ENCODE assay signal across 25 cellular contexts in genomic region chr21:37437376-37438080, GRCh38.
DNase-seq lines count a peak whose midpoint lies in the region; ATAC-seq, FAIRE-seq and TF ChIP-seq lines count a peak whose summit lies in the region.
"Had no signal": no experiment of that assay in that cellular context is flagged by ENCODE, and none has a peak within 500 bp of the region (broad histone marks: within the 10 kb centered on the region; RNA-seq: fewer than 3 reads in every experiment).

No MANE protein-coding gene starts in this region.

- H3K4me2 ChIP-seq in astrocyte (ENCODE audit: low read length) = no peak overlapping the region

- H3K27me3 ChIP-seq in astrocyte (ENCODE audit: insufficient read depth, low read length) = no peaks in the 10 kb centered on the region
- H3K27me3 ChIP-seq: sigmoid colon, SJSA1, thyroid gland had no signal

- H3K4me3 Mint-ChIP-seq in astrocyte (ENCODE audit: unreplicated experiment) (no peak overlapping the region), memory B cell (no peak overlapping the region)
- H3K4me3 Mint-ChIP-seq: activated CD4-positive, alpha-beta T cell treated with anti-CD3 and anti-CD28 coated beads, Interleukin-2, amount 10 ng/mL, durations not matched to agents 24 days and 14 days; T-helper 17 cell had no signal

- TF ChIP-seq POLR2A in H54 (IDR thresholded peaks at IDR 0.05; ENCODE audit: low read depth, low read length) (no peak), GM18505 (IDR thresholded peaks at IDR 0.05; ENCODE audit: borderline replicate concordance, extremely low read depth, insufficient read depth, insufficient read length) (no peak)

- H3K4me1 Mint-ChIP-seq in astrocyte (ENCODE audit: low read depth, unreplicated experiment) (no peaks in the 10 kb centered on the region), memory B cell (peaks cover 42% of the 10 kb centered on the region)

- no peak overlapping the region for H2AFZ ChIP-seq in astrocyte (ENCODE audit: low read depth, low read length)

- H3K4me1 ChIP-seq in astrocyte (ENCODE audit: insufficient read depth, low read length) = peaks cover 14% of the 10 kb centered on the region
- H3K4me1 ChIP-seq: SJSA1 had no signal

- H3K79me2 ChIP-seq in astrocyte (ENCODE audit: insufficient read depth, low read length) = peaks cover 96% of the 10 kb centered on the region

- H3K36me3 Mint-ChIP-seq in astrocyte (ENCODE audit: low read depth, unreplicated experiment) = peaks cover 4% of the 10 kb centered on the region
- peaks cover 7% of the 10 kb centered on the region for H3K36me3 Mint-ChIP-seq in memory B cell

- H3K9me3 ChIP-seq in astrocyte (ENCODE audit: insufficient read depth, low read depth, low read length) = no peaks in the 10 kb centered on the region
- H3K9me3 ChIP-seq: sigmoid colon, SJSA1, thyroid gland had no signal

- H3K27ac ChIP-seq in astrocyte (ENCODE audit: low read depth, low read length) = no peak overlapping the region
- H3K27ac ChIP-seq: C4-2B, sigmoid colon, SJSA1, thyroid gland had no signal

- H3K27me3 Mint-ChIP-seq in astrocyte (ENCODE audit: low read depth, unreplicated experiment) = no peaks in the 10 kb centered on the region
- no peaks in the 10 kb centered on the region for H3K27me3 Mint-ChIP-seq in memory B cell
- H3K27me3 Mint-ChIP-seq: activated CD4-positive, alpha-beta T cell treated with anti-CD3 and anti-CD28 coated beads, Interleukin-2, amount 10 ng/mL, durations not matched to agents 24 days and 14 days; T-helper 17 cell had no signal

- H3K36me3 ChIP-seq in astrocyte (ENCODE audit: insufficient read depth, low read length) = no peaks in the 10 kb centered on the region
- H3K36me3 ChIP-seq: sigmoid colon, SJSA1, thyroid gland had no signal

- peak; percentile 78 for FAIRE-seq in H54 (lab: Jason Lieb, UNC)
- peak; percentile 59 for FAIRE-seq in astrocyte (lab: Jason Lieb, UNC)
- FAIRE-seq: GM12878 had no signal

- DNase-seq in AG10803 (ENCODE audit: low read depth) = peak; percentile 52
- no peak for DNase-seq in H54 (ENCODE audit: insufficient read length, low spot score)
- DNase-seq in astrocyte (ENCODE audit: low read depth) = no peak
- DNase-seq in memory B cell (ENCODE audit: low spot score in 2 of 2) = no peak
- DNase-seq in NCI-H526 treated with DMSO at 0.1 percent for 48 hours (lab: John Stamatoyannopoulos, UW) = no peak
- no peak for DNase-seq in cortex of kidney (lab: John Stamatoyannopoulos, UW)
- DNase-seq in iPS-NIHi7 (ENCODE audit: extremely low spot score) = no peak
- DNase-seq: ACHN; activated CD4-positive, alpha-beta T cell treated with anti-CD3 and anti-CD28 coated beads, Interleukin-2, amount 10 ng/mL, durations not matched to agents 24 days and 14 days; activated effector memory CD4-positive, alpha-beta T cell treated with anti-CD3 and anti-CD28 coated beads, Interleukin-2, amount 50 U/mL, for 16 hours; cerebellar nuclear complex; DMS79; effector memory CD4-positive, alpha-beta T cell; NCI-H187; NCI-H345; sigmoid colon; stimulated activated CD4-positive, alpha-beta T cell treated with anti-CD3 and anti-CD28 coated beads, Interleukin-1b, Interleukin-23, amount 100 ng/mL, for 48 hours; stimulated activated naive CD4-positive, alpha-beta T cell treated with Interleukin-2 at 50 U/mL for 16 hours; T-helper 17 cell; thyroid gland had no signal

- H3K27ac Mint-ChIP-seq in astrocyte (ENCODE audit: unreplicated experiment) = no peak overlapping the region
- peak overlapping the region; percentile 54 for H3K27ac Mint-ChIP-seq in memory B cell
- H3K27ac Mint-ChIP-seq: activated CD4-positive, alpha-beta T cell treated with anti-CD3 and anti-CD28 coated beads, Interleukin-2, amount 10 ng/mL, durations not matched to agents 24 days and 14 days had no signal

- no peak overlapping the region for H3K4me3 ChIP-seq in AG10803 (ENCODE audit: low read length)
- no peak overlapping the region for H3K4me3 ChIP-seq in astrocyte (ENCODE audit: insufficient read depth, low read depth, low read length)
- H3K4me3 ChIP-seq: GM12878, sigmoid colon, SJSA1, thyroid gland had no signal

- no peak overlapping the region for H3K9ac ChIP-seq in astrocyte (ENCODE audit: low read length)

- peaks cover 72% of the 10 kb centered on the region for H4K20me1 ChIP-seq in astrocyte (ENCODE audit: insufficient read depth, low read length)

- TF ChIP-seq CTCF in AG10803 (conservative IDR thresholded peaks at IDR 0.05; ENCODE audit: low read length) = no peak
- no peak for TF ChIP-seq CTCF in astrocyte (IDR thresholded peaks at IDR 0.05; ENCODE audit: insufficient read depth, low read depth, low read length)

- ATAC-seq in memory B cell (ENCODE audit: low read depth) = no peak
- ATAC-seq in GM18505 (IDR thresholded peaks at IDR 0.05; ENCODE audit: unreplicated experiment) = no peak
- ATAC-seq: GM12878, Panc1, T-helper 17 cell had no signal

- H3K9me3 Mint-ChIP-seq in astrocyte (ENCODE audit: unreplicated experiment) (peaks cover 2% of the 10 kb centered on the region), memory B cell (no peaks in the 10 kb centered on the region)
- H3K9me3 Mint-ChIP-seq: activated CD4-positive, alpha-beta T cell treated with anti-CD3 and anti-CD28 coated beads, Interleukin-2, amount 10 ng/mL, durations not matched to agents 24 days and 14 days had no signal
